ENCODE assay signal across 1 cellular context in genomic region chr15:57061281-57061680, GRCh38.
TF ChIP-seq lines count a peak whose summit lies in the region.

No MANE protein-coding gene starts in this region.

TF ChIP-seq in HepG2, 621 proteins besides CTCF, POLR2A, EP300 and RAD21:
- no peak for TF ChIP-seq ZBTB14 (CRISPR knock-in tag; IDR thresholded peaks at IDR 0.05)
- no peak for TF ChIP-seq ZNF674 (CRISPR knock-in tag; IDR thresholded peaks at IDR 0.05; ENCODE audit: low read depth)
- TF ChIP-seq CENPX (CRISPR knock-in tag; IDR thresholded peaks at IDR 0.05), result no peak
- TF ChIP-seq ZNF547 (CRISPR knock-in tag; IDR thresholded peaks at IDR 0.05), result no peak
- TF ChIP-seq ZBTB8A (CRISPR knock-in tag; IDR thresholded peaks at IDR 0.05; ENCODE audit: borderline replicate concordance, low read depth), result no peak
TF ChIP-seq in HepG2: peak in this region for 0.
